13 cellular contexts compared by ENCODE assay signal in the genomic region with DNA sequence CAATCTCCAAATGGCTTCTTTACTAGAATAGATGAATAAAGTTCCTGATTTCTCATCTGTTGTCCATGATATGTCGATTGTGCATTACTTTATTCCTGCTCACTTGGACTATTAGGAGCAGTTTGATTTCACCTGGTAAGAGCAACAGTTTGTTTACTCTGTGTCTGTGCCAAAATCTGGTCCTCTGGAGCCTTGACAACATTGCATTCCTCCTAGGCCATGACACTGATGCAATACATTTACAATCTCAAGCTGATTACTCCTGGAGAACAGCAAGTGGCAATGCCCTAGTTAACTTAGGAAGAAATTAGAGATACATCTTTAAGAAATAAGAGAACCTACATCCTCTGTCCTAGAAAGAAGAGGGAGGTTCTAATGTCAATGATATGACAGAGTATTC.
DNase-seq lines count a peak whose midpoint lies in the region; ATAC-seq, FAIRE-seq and TF ChIP-seq lines count a peak whose summit lies in the region.
"Had no signal": no experiment of that assay in that cellular context is flagged by ENCODE, and none has a peak within 500 bp of the region (broad histone marks: within the 10 kb centered on the region; RNA-seq: fewer than 3 reads in every experiment).

No MANE protein-coding gene starts in this region.

- ATAC-seq in left lobe of liver (peak; percentile 98), GM19463 (IDR thresholded peaks at IDR 0.05; ENCODE audit: unreplicated experiment) (no peak)

- TF ChIP-seq EP300 in Ishikawa (IDR thresholded peaks at IDR 0.05; ENCODE audit: borderline replicate concordance), result no peak

- POLR2A ChIA-PET in activated CD4-positive, alpha-beta T cell treated with anti-CD3 and anti-CD28 coated beads, Interleukin-2, amount 10 ng/mL, durations not matched to agents 7 days and 5 days (lab: Charles Lee), result no interaction called here

- no peak overlapping the region for H3K9ac ChIP-seq in astrocyte (ENCODE audit: low read length)

- H3K79me2 ChIP-seq in astrocyte (ENCODE audit: insufficient read depth, low read length), result no peaks in the 10 kb centered on the region

- peaks cover 4% of the 10 kb centered on the region for H3K36me3 Mint-ChIP-seq in astrocyte (ENCODE audit: low read depth, unreplicated experiment)
- H3K36me3 Mint-ChIP-seq in activated CD4-positive, alpha-beta T cell treated with anti-CD3 and anti-CD28 coated beads, Interleukin-2, amount 10 ng/mL, durations not matched to agents 7 days and 5 days (ENCODE audit: low read depth), result peaks cover 6% of the 10 kb centered on the region

- CTCF ChIA-PET in activated CD4-positive, alpha-beta T cell treated with anti-CD3 and anti-CD28 coated beads, Interleukin-2, amount 10 ng/mL, durations not matched to agents 7 days and 5 days (lab: Charles Lee), result no interaction called here

- TF ChIP-seq RAD21 in Ishikawa (IDR thresholded peaks at IDR 0.05; ENCODE audit: low read depth), result no peak

- H3K4me1 ChIP-seq in astrocyte (ENCODE audit: insufficient read depth, low read length), result no peaks in the 10 kb centered on the region
- H3K4me1 ChIP-seq: uterus had no signal

- peaks cover 3% of the 10 kb centered on the region for H3K9me3 Mint-ChIP-seq in astrocyte (ENCODE audit: unreplicated experiment)
- H3K9me3 Mint-ChIP-seq in activated CD4-positive, alpha-beta T cell treated with anti-CD3 and anti-CD28 coated beads, Interleukin-2, amount 10 ng/mL, durations not matched to agents 7 days and 5 days, result no peaks in the 10 kb centered on the region

- H3K27ac ChIP-seq in 22Rv1 (peak overlapping the region; percentile 40), astrocyte (ENCODE audit: low read depth, low read length) (no peak overlapping the region)
- H3K27ac ChIP-seq: uterus had no signal

- H3K9me3 ChIP-seq in astrocyte (ENCODE audit: insufficient read depth, low read depth, low read length), result no peaks in the 10 kb centered on the region
- H3K9me3 ChIP-seq: uterus had no signal

- no peaks in the 10 kb centered on the region for H4K20me1 ChIP-seq in astrocyte (ENCODE audit: insufficient read depth, low read length)

- no peak overlapping the region for H2AFZ ChIP-seq in astrocyte (ENCODE audit: low read depth, low read length)

- H3K36me3 ChIP-seq in astrocyte (ENCODE audit: insufficient read depth, low read length), result no peaks in the 10 kb centered on the region
- H3K36me3 ChIP-seq: uterus had no signal

- H3K27ac Mint-ChIP-seq in astrocyte (ENCODE audit: unreplicated experiment), result no peak overlapping the region
- no peak overlapping the region for H3K27ac Mint-ChIP-seq in activated CD4-positive, alpha-beta T cell treated with anti-CD3 and anti-CD28 coated beads, Interleukin-2, amount 10 ng/mL, durations not matched to agents 7 days and 5 days

- no peaks in the 10 kb centered on the region for H3K27me3 Mint-ChIP-seq in astrocyte (ENCODE audit: low read depth, unreplicated experiment)
- H3K27me3 Mint-ChIP-seq in activated CD4-positive, alpha-beta T cell treated with anti-CD3 and anti-CD28 coated beads, Interleukin-2, amount 10 ng/mL, durations not matched to agents 7 days and 5 days, result no peaks in the 10 kb centered on the region

- DNase-seq in astrocyte (ENCODE audit: low read depth), result peak; percentile 37
- peak; percentile 74 for DNase-seq in left lobe of liver (ENCODE audit: low spot score)
- no peak for DNase-seq in midbrain (lab: John Stamatoyannopoulos, UW)
- DNase-seq in activated CD4-positive, alpha-beta T cell treated with anti-CD3 and anti-CD28 coated beads, Interleukin-2, amount 10 ng/mL, durations not matched to agents 7 days and 5 days, result no peak
- DNase-seq in stimulated activated CD4-positive, alpha-beta T cell treated with anti-CD3 and anti-CD28 coated beads, Interleukin-4, amount 100 ng/mL, for 1 hour, result no peak
- DNase-seq: AML-193; effector memory CD4-positive, alpha-beta T cell; NCI-H1417 treated with DMSO at 0.1 percent for 48 hours; occipital lobe; uterus had no signal

- no peak overlapping the region for H3K4me3 Mint-ChIP-seq in astrocyte (ENCODE audit: unreplicated experiment)
- H3K4me3 Mint-ChIP-seq in activated CD4-positive, alpha-beta T cell treated with anti-CD3 and anti-CD28 coated beads, Interleukin-2, amount 10 ng/mL, durations not matched to agents 7 days and 5 days, result no peak overlapping the region

- H3K4me1 Mint-ChIP-seq in astrocyte (ENCODE audit: low read depth, unreplicated experiment), result peaks cover 13% of the 10 kb centered on the region
- no peaks in the 10 kb centered on the region for H3K4me1 Mint-ChIP-seq in activated CD4-positive, alpha-beta T cell treated with anti-CD3 and anti-CD28 coated beads, Interleukin-2, amount 10 ng/mL, durations not matched to agents 7 days and 5 days

- TF ChIP-seq CTCF in 22Rv1 (IDR thresholded peaks at IDR 0.05) (no peak), astrocyte (IDR thresholded peaks at IDR 0.05; ENCODE audit: insufficient read depth, low read depth, low read length) (no peak)

- no peaks in the 10 kb centered on the region for H3K27me3 ChIP-seq in astrocyte (ENCODE audit: insufficient read depth, low read length)
- H3K27me3 ChIP-seq: uterus had no signal

- no peak overlapping the region for H3K4me2 ChIP-seq in astrocyte (ENCODE audit: low read length)

- H3K4me3 ChIP-seq in astrocyte (ENCODE audit: insufficient read depth, low read depth, low read length), result no peak overlapping the region
- H3K4me3 ChIP-seq: uterus had no signal

- no peak for FAIRE-seq in astrocyte (lab: Jason Lieb, UNC)

TF ChIP-seq in Ishikawa, 13 proteins besides CTCF, POLR2A, EP300 and RAD21:
- TF ChIP-seq TEAD4 (IDR thresholded peaks at IDR 0.05) (0 out of 2 replicates have a peak, but pooled peaks have one; percentile 25), NFIC (IDR thresholded peaks at IDR 0.05) (0 out of 2 replicates have a peak, but pooled peaks have one; percentile 27), TCF12 (IDR thresholded peaks at IDR 0.05; ENCODE audit: low read depth) (no peak), CREB1 (IDR thresholded peaks at IDR 0.05; ENCODE audit: low read depth) (no peak), CEBPB (IDR thresholded peaks at IDR 0.05) (peak; percentile 54; the same call in 1 of the 2 replicates)

Comparison
In these comparisons a context has a peak if more than half of its experiments do, and no peak if none do; other contexts are left out.
1. DNase-seq: peak in astrocyte (single experiment) and left lobe of liver (single experiment); none in midbrain (single experiment), activated CD4-positive, alpha-beta T cell treated with anti-CD3 and anti-CD28 coated beads, Interleukin-2, amount 10 ng/mL, durations not matched to agents 7 days and 5 days (single experiment) and stimulated activated CD4-positive, alpha-beta T cell treated with anti-CD3 and anti-CD28 coated beads, Interleukin-4, amount 100 ng/mL, for 1 hour (single experiment).